Comparison of ENCODE assay signal across 1 cellular context in genomic region chr1:92859400-92860039, GRCh38.
TF ChIP-seq lines count a peak whose summit lies in the region.

No MANE protein-coding gene starts in this region.

TF ChIP-seq in GM12878, 131 proteins besides CTCF, POLR2A, EP300 and RAD21:
- no peak for TF ChIP-seq BMI1 (IDR thresholded peaks at IDR 0.05; ENCODE audit: borderline replicate concordance)
- TF ChIP-seq RBBP5 (conservative IDR thresholded peaks at IDR 0.05): no peak
- TF ChIP-seq SIN3A (IDR thresholded peaks at IDR 0.05; ENCODE audit: low read depth, low read length): no peak
- TF ChIP-seq NR2C2 (IDR thresholded peaks at IDR 0.05; ENCODE audit: borderline replicate concordance, control insufficient read depth, insufficient read length, low read depth): no peak
- TF ChIP-seq KLF5 (IDR thresholded peaks at IDR 0.05; ENCODE audit: partially characterized antibody): no peak
- TF ChIP-seq DPF2 (IDR thresholded peaks at IDR 0.05): no peak
- TF ChIP-seq ZZZ3 (IDR thresholded peaks at IDR 0.05; ENCODE audit: control insufficient read depth, insufficient read length, low read depth): no peak
- no peak for TF ChIP-seq TARDBP (IDR thresholded peaks at IDR 0.05; ENCODE audit: borderline replicate concordance)
- no peak for TF ChIP-seq KDM1A (IDR thresholded peaks at IDR 0.05; ENCODE audit: borderline replicate concordance)
- TF ChIP-seq YBX1 (IDR thresholded peaks at IDR 0.05): no peak
- no peak for TF ChIP-seq MEF2B (IDR thresholded peaks at IDR 0.05; ENCODE audit: partially characterized antibody, poor library complexity, severe bottlenecking)
- no peak for TF ChIP-seq ZNF217 (IDR thresholded peaks at IDR 0.05)
- no peak for TF ChIP-seq SMARCA5 (IDR thresholded peaks at IDR 0.05)
- no peak for TF ChIP-seq ZBED1 (IDR thresholded peaks at IDR 0.05; ENCODE audit: borderline replicate concordance)
